Comparison of ENCODE assay signal across 8 cellular contexts in the genomic region with DNA sequence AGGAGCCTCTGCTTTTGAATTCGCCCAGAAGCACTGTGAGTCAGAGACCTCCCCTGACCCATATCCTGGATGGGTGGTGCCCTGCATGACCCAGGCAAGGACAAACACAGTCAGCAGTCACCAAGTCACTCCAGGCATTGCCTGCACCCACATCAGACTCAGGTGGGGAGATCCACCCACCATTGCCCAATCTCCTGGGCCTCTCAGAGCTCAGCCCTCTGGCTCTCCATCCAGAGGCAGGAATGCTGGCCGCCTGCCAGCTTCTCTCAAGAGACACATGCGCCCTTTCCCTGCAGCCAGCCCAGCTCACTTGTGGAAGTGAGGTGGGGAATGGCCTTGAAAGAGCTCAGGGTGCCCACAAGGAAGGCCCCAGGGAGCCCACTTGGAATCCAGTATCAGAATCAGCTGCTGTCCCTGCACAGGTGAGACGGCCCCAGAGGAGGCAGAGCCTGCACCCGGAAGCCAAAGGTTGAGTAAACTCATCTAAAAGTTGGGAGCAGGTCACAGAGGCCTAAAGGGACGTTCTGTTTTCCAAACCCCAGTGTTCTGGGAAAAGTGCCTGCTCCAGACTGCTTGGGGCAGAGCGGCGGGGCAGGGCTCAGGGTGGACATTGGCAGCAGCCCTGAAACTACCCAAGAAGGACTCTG.
DNase-seq lines count a peak whose midpoint lies in the region; ATAC-seq and TF ChIP-seq lines count a peak whose summit lies in the region.

No MANE protein-coding gene starts in this region.

- H3K27ac ChIP-seq in adrenal gland = peak overlapping the region in 3 of 5 donors; percentile 33 to 57 (median 55)
- H3K27ac ChIP-seq in right atrium auricular region = peak overlapping the region; percentile 22 to 36

- peaks cover 33% of the 10 kb centered on the region for H3K4me1 Mint-ChIP-seq in stimulated activated naive CD8-positive, alpha-beta T cell treated with anti-CD3 and anti-CD28 coated beads, Interleukin-15, Interleukin-2, amounts not matched to agents 100 ng/mL and 50 ng/mL, for 24 hours (ENCODE audit: low read depth)

- H3K9me3 ChIP-seq in MG63 (no peaks in the 10 kb centered on the region), adrenal gland (replicated peaks in 1 of 3) (no peaks in the 10 kb centered on the region), right atrium auricular region (no peaks in the 10 kb centered on the region)

- peaks cover 0 to 16% of the 10 kb centered on the region in 2 donors for H3K4me1 ChIP-seq in adrenal gland (replicated peaks in 1 of 2)
- peaks cover 0 to 19% of the 10 kb centered on the region in 2 donors for H3K4me1 ChIP-seq in right atrium auricular region

- TF ChIP-seq POLR2A in adrenal gland (IDR thresholded peaks at IDR 0.05) = no peak

- intact Hi-C loops in adrenal gland (cut with DNase I) = no loop called here

- no peaks in the 10 kb centered on the region; the same call in 1 of the 2 replicates for H3K36me3 ChIP-seq in MG63
- H3K36me3 ChIP-seq in adrenal gland (replicated peaks in 1 of 2) = peaks cover 0 to 11% of the 10 kb centered on the region in 2 donors
- H3K36me3 ChIP-seq in right atrium auricular region = no peaks in the 10 kb centered on the region

- H3K27ac Mint-ChIP-seq in stimulated activated naive CD8-positive, alpha-beta T cell treated with anti-CD3 and anti-CD28 coated beads, Interleukin-15, Interleukin-2, amounts not matched to agents 100 ng/mL and 50 ng/mL, for 24 hours = peak overlapping the region; percentile 45

- peak; percentile 73 for DNase-seq in AG08395 (ENCODE audit: low spot score)
- peak; percentile 55 for DNase-seq in MG63
- peak; percentile 69 to 95 (median 91) for DNase-seq in adrenal gland
- no peak for DNase-seq in right atrium auricular region (ENCODE audit: low spot score)
- no peak for DNase-seq in GOT3 (lab: John Stamatoyannopoulos, UW)
- DNase-seq in GM10248 (ENCODE audit: extremely low spot score) = no peak

- CTCF ChIA-PET in GM10248 (lab: Yijun Ruan, JAX) = interaction anchor here (0.7 to 3.7 kb wide), 4 partner anchors 16 to 147 kb away, joined by 3 to 12 read pairs (median 3); no protein-coding TSS in a partner anchor

- H3K4me3 ChIP-seq in MG63 (no peak overlapping the region), adrenal gland (no peak overlapping the region), right atrium auricular region (no peak overlapping the region)

- WGBS in adrenal gland, 4 donors = 51 to 59% (median 57%) methylated on average over 6 to 8 of the region's 8 CpGs

- TF ChIP-seq CTCF in adrenal gland (IDR thresholded peaks at IDR 0.05) = no peak
- no peak for TF ChIP-seq CTCF in right atrium auricular region (IDR thresholded peaks at IDR 0.05)
- no peak for TF ChIP-seq CTCF in GM10248 (IDR thresholded peaks at IDR 0.05; ENCODE audit: control extremely low read depth, extremely low read depth, low read depth, missing control alignments)

- H3K27me3 ChIP-seq in MG63 (no peaks in the 10 kb centered on the region), adrenal gland (no peaks in the 10 kb centered on the region), right atrium auricular region (no peaks in the 10 kb centered on the region)

- no peak for ATAC-seq in HG03521 (IDR thresholded peaks at IDR 0.05; ENCODE audit: unreplicated experiment)

- POLR2A ChIA-PET in GM10248 (lab: Yijun Ruan, JAX) = no interaction called here

- no peaks in the 10 kb centered on the region for H3K27me3 Mint-ChIP-seq in stimulated activated naive CD8-positive, alpha-beta T cell treated with anti-CD3 and anti-CD28 coated beads, Interleukin-15, Interleukin-2, amounts not matched to agents 100 ng/mL and 50 ng/mL, for 24 hours

- H3K36me3 Mint-ChIP-seq in stimulated activated naive CD8-positive, alpha-beta T cell treated with anti-CD3 and anti-CD28 coated beads, Interleukin-15, Interleukin-2, amounts not matched to agents 100 ng/mL and 50 ng/mL, for 24 hours (ENCODE audit: low read depth) = peaks cover 70% of the 10 kb centered on the region

- no peak overlapping the region for H3K4me3 Mint-ChIP-seq in stimulated activated naive CD8-positive, alpha-beta T cell treated with anti-CD3 and anti-CD28 coated beads, Interleukin-15, Interleukin-2, amounts not matched to agents 100 ng/mL and 50 ng/mL, for 24 hours

- H3K9me3 Mint-ChIP-seq in stimulated activated naive CD8-positive, alpha-beta T cell treated with anti-CD3 and anti-CD28 coated beads, Interleukin-15, Interleukin-2, amounts not matched to agents 100 ng/mL and 50 ng/mL, for 24 hours = no peaks in the 10 kb centered on the region

Comparison
In these comparisons a context has a peak if more than half of its experiments do, and no peak if none do; other contexts are left out.
1. DNase-seq: peak in AG08395 (single experiment), MG63 (single experiment) and adrenal gland (7 of 7); none in right atrium auricular region (single experiment), GOT3 (single experiment) and GM10248 (single experiment).